ENCODE assay signal across 13 cellular contexts in the genomic region with DNA sequence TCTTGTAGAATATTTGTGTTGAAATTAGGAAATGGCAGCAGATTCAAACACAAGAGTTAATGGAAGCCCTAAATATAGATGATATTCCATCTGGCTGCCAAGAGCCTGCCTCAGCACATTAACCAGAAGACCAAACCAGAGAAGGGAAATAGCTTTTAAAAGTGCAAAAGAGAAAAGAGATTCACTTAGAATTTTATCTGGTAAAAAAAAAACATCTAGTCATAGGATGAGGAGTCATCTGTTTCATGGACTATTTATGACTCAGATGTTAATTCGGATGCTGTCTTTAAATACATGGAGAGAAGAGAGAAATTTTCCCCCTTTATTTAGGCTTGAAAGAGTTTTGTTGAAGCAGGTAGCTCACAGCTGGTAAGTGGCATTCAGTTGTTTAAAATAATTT.
DNase-seq lines count a peak whose midpoint lies in the region; ATAC-seq and TF ChIP-seq lines count a peak whose summit lies in the region.
"Had no signal": no experiment of that assay in that cellular context is flagged by ENCODE, and none has a peak within 500 bp of the region (broad histone marks: within the 10 kb centered on the region; RNA-seq: fewer than 3 reads in every experiment).

No MANE protein-coding gene starts in this region.

- H4K5ac ChIP-seq in IMR-90 (ENCODE audit: low read depth, low read length) = no peak overlapping the region; the same call in 1 of the 2 replicates

- TF ChIP-seq CTCF in IMR-90 (conservative IDR thresholded peaks at IDR 0.05; ENCODE audit: low read depth, low read length) (no peak), brain microvascular endothelial cell (IDR thresholded peaks at IDR 0.05; ENCODE audit: low read depth, low read length, missing control alignments) (no peak)

- H3K4me2 ChIP-seq in IMR-90 (ENCODE audit: low read depth, low read length) = peak overlapping the region; percentile 56; the same call in 1 of the 2 replicates

- H3K4me3 ChIP-seq in IMR-90 (ENCODE audit: insufficient read depth, low read depth, low read length) (no peak overlapping the region), brain microvascular endothelial cell (ENCODE audit: low read depth, low read length) (no peak overlapping the region)

- no peaks in the 10 kb centered on the region for H3K27me3 Mint-ChIP-seq in stimulated activated memory B cell treated with anti-CD40 and anti-IgM and Interleukin-4, amounts not matched to agents 10 μg/mL and 1 μg/mL and 100 μg/mL, for 72 hours

- POLR2A ChIA-PET in IMR-90 (lab: Charles Lee; ENCODE audit: unreplicated experiment) = no interaction called here

- CTCF ChIA-PET in IMR-90 (lab: Yijun Ruan, JAX) = interaction anchor here (1.0 kb wide), 1 partner anchor 9 kb away, joined by 4 read pairs; no protein-coding TSS in a partner anchor

- no peak overlapping the region for H4K8ac ChIP-seq in IMR-90 (ENCODE audit: low read depth in 2 of 2, low read length in 2 of 2)

- H2BK120ac ChIP-seq in IMR-90 (ENCODE audit: low read depth, low read length) = peak overlapping the region; percentile 87

- no CpG with 5 or more reads among the region's 1 CpG for WGBS in IMR-90 (ENCODE audit: extremely low coverage in 2 of 2, insufficient read length in 1 of 2), 2 experiments

- dilution Hi-C loops in IMR-90 (cut with HindIII; ENCODE audit: low sequenced_read_pairs, unreplicated experiment) = no loop called here

- no peaks in the 10 kb centered on the region for H3K27me3 ChIP-seq in IMR-90 (ENCODE audit: control insufficient read depth, insufficient read depth, low read length)
- no peaks in the 10 kb centered on the region for H3K27me3 ChIP-seq in brain microvascular endothelial cell (replicated peaks)

- no peak overlapping the region for H2AFZ ChIP-seq in IMR-90 (replicated peaks; ENCODE audit: low read length, poor library complexity)

- H3K79me1 ChIP-seq in IMR-90 (ENCODE audit: low read depth in 1 of 2, low read length in 2 of 2) = 0 out of 4 replicates have a peak, but pooled peaks cover 0 to 4% of the 10 kb centered on the region in 2 experiments

- H3K36me3 ChIP-seq in IMR-90 (ENCODE audit: control insufficient read depth, insufficient read depth, low read length) (no peaks in the 10 kb centered on the region), brain microvascular endothelial cell (replicated peaks) (no peaks in the 10 kb centered on the region)

- no peaks in the 10 kb centered on the region for H3K9me3 Mint-ChIP-seq in stimulated activated memory B cell treated with anti-CD40 and anti-IgM and Interleukin-4, amounts not matched to agents 10 μg/mL and 1 μg/mL and 100 μg/mL, for 72 hours
- H3K9me3 Mint-ChIP-seq: CD8-positive, alpha-beta T cell had no signal

- peaks cover 16% of the 10 kb centered on the region for H3K4me1 Mint-ChIP-seq in stimulated activated memory B cell treated with anti-CD40 and anti-IgM and Interleukin-4, amounts not matched to agents 10 μg/mL and 1 μg/mL and 100 μg/mL, for 72 hours

- DNase-seq in IMR-90 = peak; percentile 76
- DNase-seq in brain microvascular endothelial cell = no peak
- DNase-seq in inferior parietal cortex (ENCODE audit: extremely low spot score) = peak; percentile 52
- no peak for DNase-seq in activated effector memory CD4-positive, alpha-beta T cell treated with Interleukin-2 at 50 U/mL for 16 hours
- no peak for DNase-seq in activated CD8-positive, alpha-beta memory T cell treated with anti-CD3 and anti-CD28 coated beads, Interleukin-2, amount 50 U/mL, for 4 hours
- DNase-seq: activated CD4-positive, CD25-positive, alpha-beta regulatory T cell treated with anti-CD3 and anti-CD28 coated beads, Interleukin-2, amount 50 U/mL, for 72 hours; activated gamma-delta T cell treated with Interleukin-2 at 50 U/mL for 16 hours; CD8-positive, alpha-beta T cell; SHP77 treated with DMSO at 0.1 percent for 48 hours had no signal

- no peak overlapping the region for H4K91ac ChIP-seq in IMR-90 (ENCODE audit: insufficient read depth, low read depth, low read length)

- no peaks in the 10 kb centered on the region for H4K20me1 ChIP-seq in IMR-90 (ENCODE audit: insufficient read depth, low read length)

- TF ChIP-seq POLR2A in IMR-90 (IDR thresholded peaks at IDR 0.05; ENCODE audit: low read depth, low read length) = no peak

- peaks cover 12% of the 10 kb centered on the region for H3K9me1 ChIP-seq in IMR-90 (ENCODE audit: insufficient read depth, low read length)

- no peak overlapping the region for H2AK5ac ChIP-seq in IMR-90 (ENCODE audit: low read depth, low read length)

- H3K9me3 ChIP-seq in IMR-90 (ENCODE audit: control insufficient read depth, insufficient read depth, low read length) = no peaks in the 10 kb centered on the region

- peak overlapping the region; percentile 81 for H2BK5ac ChIP-seq in IMR-90 (ENCODE audit: low read depth, low read length, poor library complexity, severe bottlenecking)

- H3K9ac ChIP-seq in IMR-90 (ENCODE audit: low read depth, low read length) = no peak overlapping the region

- no peak overlapping the region for H3K4me3 Mint-ChIP-seq in stimulated activated memory B cell treated with anti-CD40 and anti-IgM and Interleukin-4, amounts not matched to agents 10 μg/mL and 1 μg/mL and 100 μg/mL, for 72 hours
- H3K4me3 Mint-ChIP-seq: CD8-positive, alpha-beta T cell had no signal

- peak overlapping the region; percentile 29 for H3K27ac Mint-ChIP-seq in stimulated activated memory B cell treated with anti-CD40 and anti-IgM and Interleukin-4, amounts not matched to agents 10 μg/mL and 1 μg/mL and 100 μg/mL, for 72 hours
- H3K27ac Mint-ChIP-seq: CD8-positive, alpha-beta T cell had no signal

- H3K4me1 ChIP-seq in IMR-90 (ENCODE audit: control insufficient read depth, insufficient read depth, low read length) = peaks cover 27% of the 10 kb centered on the region

- peak overlapping the region; percentile 54; the same call in 1 of the 2 replicates for H3K27ac ChIP-seq in IMR-90 (ENCODE audit: insufficient read depth, low read length)
- peak overlapping the region; percentile 55 for H3K27ac ChIP-seq in brain microvascular endothelial cell
- H3K27ac ChIP-seq: epithelial cell of prostate had no signal

- no peak for TF ChIP-seq RAD21 in IMR-90 (IDR thresholded peaks at IDR 0.05; ENCODE audit: low read length)

- no TSS peak for BruUV-seq in IMR-90 (replicated peaks; lab: Mats Ljungman, UMichigan)

- H3K4ac ChIP-seq in IMR-90 (ENCODE audit: low read depth, low read length) = no peak overlapping the region

- in situ Hi-C loops in IMR-90 (cut with MboI; ENCODE audit: low sequenced_read_pairs) = no loop called here
- in situ Hi-C loops in brain microvascular endothelial cell (cut with HindIII; ENCODE audit: low pct_ligation_motif_present, low sequenced_read_pairs) = no loop called here

- ATAC-seq in IMR-90 (ENCODE audit: low read depth) = peak; percentile 42
- ATAC-seq in stimulated activated memory B cell treated with anti-CD40 and anti-IgM and Interleukin-4, amounts not matched to agents 10 μg/mL and 1 μg/mL and 100 μg/mL, for 72 hours = no peak
- ATAC-seq in GM18873 (IDR thresholded peaks at IDR 0.05; ENCODE audit: low FRiP score, unreplicated experiment) = no peak
- no peak for ATAC-seq in HG02588 (IDR thresholded peaks at IDR 0.05; ENCODE audit: unreplicated experiment)
- ATAC-seq: CD8-positive, alpha-beta T cell had no signal

- no peak overlapping the region for H3K14ac ChIP-seq in IMR-90 (replicated peaks; ENCODE audit: low read depth, low read length)

- peak overlapping the region; percentile 87; the same call in 1 of the 2 replicates for H3K18ac ChIP-seq in IMR-90 (ENCODE audit: low read depth, low read length)

- intact Hi-C loops in IMR-90 (cut with micrococcal nuclease) = loop anchor here (5.0 kb wide), 1 partner anchor 201 kb away; a partner anchor contains a TSS

- H3K23ac ChIP-seq in IMR-90 (ENCODE audit: low read depth, low read length) = no peak overlapping the region

- H3K56ac ChIP-seq in IMR-90 (ENCODE audit: extremely low read depth, insufficient read depth, low read length) = no peak overlapping the region; the same call in 1 of the 2 replicates

- peak overlapping the region; percentile 30; the same call in 1 of the 2 replicates for H2BK20ac ChIP-seq in IMR-90 (ENCODE audit: low read depth, low read length)

- no peak overlapping the region for H2BK15ac ChIP-seq in IMR-90 (ENCODE audit: low read depth, low read length)

- H2AK9ac ChIP-seq in IMR-90 (replicated peaks; ENCODE audit: low read depth, low read length, poor library complexity) = no peak overlapping the region

- no peaks in the 10 kb centered on the region for H3K36me3 Mint-ChIP-seq in stimulated activated memory B cell treated with anti-CD40 and anti-IgM and Interleukin-4, amounts not matched to agents 10 μg/mL and 1 μg/mL and 100 μg/mL, for 72 hours
- H3K36me3 Mint-ChIP-seq: CD8-positive, alpha-beta T cell had no signal

TF ChIP-seq in IMR-90, 13 proteins besides CTCF, POLR2A, EP300 and RAD21:
- TF ChIP-seq BHLHE40 (IDR thresholded peaks at IDR 0.05; ENCODE audit: low read depth, low read length) (no peak), FOS (IDR thresholded peaks at IDR 0.05; ENCODE audit: low read depth, low read length) (peak; percentile 64), NFE2L2 (IDR thresholded peaks at IDR 0.05; ENCODE audit: low read depth, low read length) (0 out of 2 replicates have a peak, but pooled peaks have one; percentile 3)
TF ChIP-seq in IMR-90: peak in this region for 2.

Comparison
In these comparisons a context has a peak if more than half of its experiments do, and no peak if none do; other contexts are left out.
1. DNase-seq: peak in IMR-90 (single experiment) and inferior parietal cortex (single experiment); none in brain microvascular endothelial cell (single experiment), activated effector memory CD4-positive, alpha-beta T cell treated with Interleukin-2 at 50 U/mL for 16 hours (single experiment) and activated CD8-positive, alpha-beta memory T cell treated with anti-CD3 and anti-CD28 coated beads, Interleukin-2, amount 50 U/mL, for 4 hours (single experiment).